Comparison of ENCODE assay signal across 8 cellular contexts in the genomic region with DNA sequence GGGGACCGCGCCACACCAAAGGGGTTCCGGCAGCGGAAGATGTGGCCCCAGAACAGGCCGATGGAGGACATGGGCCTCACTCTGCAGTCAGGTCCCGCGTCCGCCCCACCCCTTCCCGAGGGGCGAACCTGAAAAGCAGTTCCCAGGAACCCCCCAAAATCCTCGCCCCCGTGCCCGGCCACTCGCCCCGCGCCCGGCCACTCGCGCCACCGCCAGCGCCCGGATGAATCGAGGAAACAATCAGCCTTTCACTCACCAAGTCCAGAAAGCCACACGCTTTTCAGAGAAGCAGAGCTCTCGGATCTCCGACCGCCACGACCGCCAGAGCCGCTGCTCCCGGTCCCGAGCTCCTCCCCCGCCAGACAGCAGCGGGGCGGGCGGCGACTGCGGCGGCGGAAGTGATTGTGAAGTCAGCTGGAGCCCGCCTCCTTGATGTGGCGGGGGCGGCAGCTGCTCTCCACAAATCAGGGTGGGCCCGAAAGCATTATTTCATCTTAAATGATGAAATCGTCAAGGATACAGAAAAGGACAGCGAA. TPM values are rescaled to one million over a fixed set of nuclear protein-coding genes. Genes with fewer than 3 reads are reported as not detected.
A peak's percentile ranks its signal among the peaks of the same experiment; 100 is the strongest.
DNase-seq lines count a peak whose midpoint lies in the region; ATAC-seq, FAIRE-seq and TF ChIP-seq lines count a peak whose summit lies in the region.

PJA1 (minus strand) TSS at position 338 of the 536 bp plus-strand sequence. CDS start 2,380 bp downstream, outside the sequence.

- peak within 1 kb of the TSS; percentile 65 for H3K4me3 ChIP-seq in WERI-Rb-1 (ENCODE audit: low read depth, low read length)
- H3K4me3 ChIP-seq in mammary epithelial cell (replicated peaks in 1 of 3; ENCODE audit: insufficient read depth in 1 of 3, low read depth in 2 of 3, low read length in 3 of 3), result peak within 1 kb of the TSS; percentile 69 to 85 (median 79)
- peak within 1 kb of the TSS; percentile 53 to 77 (median 62) for H3K4me3 ChIP-seq in skin epidermis

- peak; percentile 84 for ATAC-seq in HG02938 (IDR thresholded peaks at IDR 0.05; ENCODE audit: unreplicated experiment)

- peak within 1 kb of the TSS; percentile 83 for H2AFZ ChIP-seq in mammary epithelial cell (ENCODE audit: low read depth, low read length)

- peaks cover 10% of the 10 kb centered on the region for H3K36me3 ChIP-seq in WERI-Rb-1
- H3K36me3 ChIP-seq in mammary epithelial cell (ENCODE audit: insufficient read depth, low read length), result no peaks in the 10 kb centered on the region

- CTCF ChIA-PET in mammary epithelial cell (lab: Charles Lee; ENCODE audit: low non-redundant PET), result interaction anchor here (0.5 kb wide), 1 partner anchor 96 kb away, joined by 6 read pairs; no protein-coding TSS in a partner anchor

- peak within 1 kb of the TSS; percentile 56 for H3K9ac ChIP-seq in mammary epithelial cell (ENCODE audit: insufficient read depth, low read length)

- WGBS in mammary epithelial cell (ENCODE audit: low coverage, missing lambda C conversion rate), result 29% methylated on average over 13 of the region's 46 CpGs

- TF ChIP-seq CTCF in WERI-Rb-1 (IDR thresholded peaks at IDR 0.05; ENCODE audit: low read depth, low read length), result no peak
- TF ChIP-seq CTCF in mammary epithelial cell (conservative IDR thresholded peaks at IDR 0.05 in 1 of 2, IDR thresholded peaks at IDR 0.05 in 1 of 2; ENCODE audit: extremely low read depth in 1 of 2, insufficient read depth in 1 of 2, low read depth in 1 of 2, low read length in 2 of 2), result no peak

- FAIRE-seq in GM18507 (lab: Jason Lieb, UNC), result peak; percentile 78

- in situ Hi-C loops in mammary epithelial cell (cut with MboI; ENCODE audit: low sequenced_read_pairs in 2 of 2), result no loop called here

- intact Hi-C loops in mammary epithelial cell (cut with micrococcal nuclease), result loop anchor here (1.0 to 2.0 kb wide), 2 partner anchors 30 to 71 kb away; no protein-coding TSS in a partner anchor

- BruUV-seq in mammary epithelial cell (replicated peaks; lab: Mats Ljungman, UMichigan), result TSS peak; percentile 32

- H4K20me1 ChIP-seq in mammary epithelial cell (ENCODE audit: insufficient read depth, low read length), result no peaks in the 10 kb centered on the region

- H3K27ac ChIP-seq in WERI-Rb-1 (peak within 1 kb of the TSS; percentile 68), mammary epithelial cell (ENCODE audit: insufficient read depth, low read depth, low read length) (peak within 1 kb of the TSS; percentile 54), skin epidermis (peak within 1 kb of the TSS in 20 of 21 experiments; percentile 33 to 82 (median 74))

- dilution Hi-C loops in mammary epithelial cell (cut with HindIII; ENCODE audit: low sequenced_read_pairs), result no loop called here

- H3K4me1 ChIP-seq in mammary epithelial cell (ENCODE audit: insufficient read depth, low read length), result peaks cover 7% of the 10 kb centered on the region

- peak within 1 kb of the TSS; percentile 75 for H3K4me2 ChIP-seq in mammary epithelial cell (ENCODE audit: insufficient read depth, low read depth, low read length)

- peaks cover 11% of the 10 kb centered on the region for H3K27me3 ChIP-seq in WERI-Rb-1 (ENCODE audit: insufficient read depth, low read depth, severe bottlenecking)
- no peaks in the 10 kb centered on the region for H3K27me3 ChIP-seq in mammary epithelial cell (ENCODE audit: insufficient read depth, low read length)

- H3K79me2 ChIP-seq in mammary epithelial cell (ENCODE audit: insufficient read depth, low read length), result peaks cover 6% of the 10 kb centered on the region

- DNase-seq in GM18507 (ENCODE audit: extremely low spot score, insufficient read length, low read depth) (peak; percentile 20), NCI-H2107 treated with DMSO at 0.1 percent for 48 hours (lab: John Stamatoyannopoulos, UW; ENCODE audit: unreplicated experiment) (peak; percentile 39), WERI-Rb-1 (peak; percentile 68), mammary epithelial cell (peak; percentile 54), iPS-NIHi11 (ENCODE audit: low spot score) (peak; percentile 73), NCI-H1048 (lab: John Stamatoyannopoulos, UW) (no peak)

- H3K9me3 ChIP-seq in WERI-Rb-1 (ENCODE audit: severe bottlenecking) (no peaks in the 10 kb centered on the region), mammary epithelial cell (replicated peaks; ENCODE audit: insufficient read depth, low read length) (peaks cover 7% of the 10 kb centered on the region)

RNA-seq across cellular contexts. Expression of gene PJA1, which starts in this region (rescaled TPM):
- total RNA-seq in mammary epithelial cell, result 10 to 100 TPM; 21.2 to 32.9 TPM
- polyA plus RNA-seq in mammary epithelial cell, result 17.0 TPM
- polyA minus RNA-seq in mammary epithelial cell, result 20.2 TPM
